ENCODE assay signal across 8 cellular contexts in the genomic region with DNA sequence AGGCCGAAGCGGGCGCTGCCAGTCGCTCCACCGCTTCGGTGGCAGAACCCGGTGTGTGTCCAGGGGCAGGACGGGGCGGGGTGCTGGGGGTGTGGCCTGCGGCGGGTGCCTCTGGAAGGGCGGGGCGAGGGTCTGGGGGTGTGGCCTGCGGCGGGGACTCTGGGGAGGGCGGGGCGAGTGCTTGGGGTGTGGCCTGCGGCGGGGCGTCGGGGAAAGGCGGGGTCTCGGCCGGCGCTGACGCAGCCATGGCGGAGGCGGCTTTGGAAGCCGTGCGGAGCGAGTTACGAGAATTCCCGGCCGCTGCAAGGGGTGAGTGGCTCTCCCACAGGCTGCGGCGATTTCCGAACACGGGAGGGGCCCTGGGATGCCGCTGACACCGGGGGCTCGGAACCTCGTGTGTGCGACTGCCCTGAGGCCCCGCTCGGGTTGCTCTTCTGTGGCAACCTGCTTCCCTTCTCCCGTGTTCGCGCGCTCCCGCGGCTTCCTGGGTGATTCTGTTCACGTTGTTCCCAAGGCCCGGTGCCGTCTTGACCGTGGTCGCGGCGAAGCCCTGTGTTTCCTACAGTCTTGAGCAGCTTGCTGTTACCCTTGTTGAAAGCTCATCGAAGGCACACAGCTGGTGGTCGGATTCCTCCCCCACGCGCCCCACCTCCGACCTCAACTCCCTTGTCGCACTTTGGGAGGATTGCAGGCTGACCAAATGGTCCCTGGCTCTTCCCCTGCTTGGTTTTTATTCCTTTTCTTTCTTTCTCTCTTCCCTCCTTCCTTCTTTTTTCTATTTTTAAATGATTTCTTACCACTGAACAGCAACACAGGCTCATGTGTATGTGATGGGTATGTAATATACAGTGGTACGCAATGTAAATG. TPM values are rescaled to one million over a fixed set of nuclear protein-coding genes. Genes with fewer than 3 reads are reported as not detected.
A peak's percentile ranks its signal among the peaks of the same experiment; 100 is the strongest.
DNase-seq lines count a peak whose midpoint lies in the region; ATAC-seq lines count a peak whose summit lies in the region.

JMJD7 (plus strand) TSS at position 213 of the 867 bp plus-strand sequence; CDS start at position 246, 33 bp downstream.

- ATAC-seq in GM18520 (IDR thresholded peaks at IDR 0.05; ENCODE audit: unreplicated experiment) (peak; percentile 41), HG03095 (IDR thresholded peaks at IDR 0.05; ENCODE audit: unreplicated experiment) (peak; percentile 60)

- peak; percentile 95 for DNase-seq in 8988T
- peak; percentile 24 for DNase-seq in NCI-H446 treated with DMSO at 0.1 percent for 48 hours (lab: John Stamatoyannopoulos, UW)
- peak; percentile 97 to 98 for DNase-seq in activated CD4-positive, alpha-beta T cell treated with anti-CD3 and anti-CD28 coated beads for 24 hours (ENCODE audit: low read depth in 2 of 2)
- DNase-seq in cerebellum (ENCODE audit: low spot score), result peak; percentile 99
- peak; percentile 87 for DNase-seq in kidney tubule cell (ENCODE audit: low spot score)
- DNase-seq in stimulated activated CD4-positive, alpha-beta T cell treated with anti-CD3 and anti-CD28 coated beads, Interleukin-15, amount 100 ng/mL, for 48 hours (ENCODE audit: low read depth in 2 of 2), result peak; percentile 91 to 96

RNA-seq across cellular contexts. Expression of gene JMJD7, which starts in this region (rescaled TPM):
- 1.6 TPM for total RNA-seq in cerebellum

Comparison
In these comparisons a context has a peak if more than half of its experiments do, and no peak if none do; other contexts are left out.
1. Peak in every context shown above with its lines: DNase-seq and ATAC-seq.
2. DNase-seq: peak in every context shown above with its lines; median percentile 99 in cerebellum; 98 in activated CD4-positive, alpha-beta T cell treated with anti-CD3 and anti-CD28 coated beads for 24 hours; 95 in 8988T; 94 in stimulated activated CD4-positive, alpha-beta T cell treated with anti-CD3 and anti-CD28 coated beads, Interleukin-15, amount 100 ng/mL, for 48 hours; 87 in kidney tubule cell; 24 in NCI-H446 treated with DMSO at 0.1 percent for 48 hours.